ENCODE assay signal across 19 cellular contexts in genomic region chr14:75531256-75531655, GRCh38. TPM values are rescaled to one million over a fixed set of nuclear protein-coding genes. Genes with fewer than 3 reads are reported as not detected.
A peak's percentile ranks its signal among the peaks of the same experiment; 100 is the strongest.
DNase-seq lines count a peak whose midpoint lies in the region; ATAC-seq and TF ChIP-seq lines count a peak whose summit lies in the region.
"Had no signal": no experiment of that assay in that cellular context is flagged by ENCODE, and none has a peak within 500 bp of the region (broad histone marks: within the 10 kb centered on the region; RNA-seq: fewer than 3 reads in every experiment).

No MANE protein-coding gene starts in this region.

- intact Hi-C loops in Right ventricle myocardium inferior (cut with DNase I) (no loop called here), Panc1 (cut with micrococcal nuclease; ENCODE audit: unreplicated experiment) (no loop called here)

- DNase-seq in Right ventricle myocardium inferior (ENCODE audit: missing footprints) (no peak), right atrium auricular region (ENCODE audit: low spot score) (no peak), Panc1 (ENCODE audit: low read depth, low spot score) (peak; percentile 2), choroid plexus epithelial cell (ENCODE audit: low read depth) (peak; percentile 30), type B pancreatic cell (ENCODE audit: extremely low spot score, unreplicated experiment) (peak; percentile 15), NCI-H82 (lab: John Stamatoyannopoulos, UW) (no peak), islet precursor cell (no peak)
- DNase-seq: activated CD4-positive, alpha-beta T cell treated with anti-CD3 and anti-CD28 coated beads, Interleukin-2, amount 10 ng/mL, durations not matched to agents 7 days and 5 days; AML-193; amniotic stem cell; central memory CD4-positive, alpha-beta T cell; effector CD4-positive, alpha-beta T cell; HFFc6; NCI-H1092 treated with DMSO at 0.1 percent for 48 hours; NCI-H524 treated with DMSO at 0.1 percent for 48 hours; pancreas; stimulated activated CD4-positive, alpha-beta T cell treated with anti-CD3 and anti-CD28 coated beads, Interleukin-2, amount 100 ng/mL, for 48 hours; uterus had no signal

- no peaks in the 10 kb centered on the region for H3K27me3 Mint-ChIP-seq in type B pancreatic cell
- H3K27me3 Mint-ChIP-seq: activated CD4-positive, alpha-beta T cell treated with anti-CD3 and anti-CD28 coated beads, Interleukin-2, amount 10 ng/mL, durations not matched to agents 7 days and 5 days had no signal

- H3K4me3 ChIP-seq in right atrium auricular region (no peak overlapping the region), Panc1 (ENCODE audit: low read depth in 2 of 2, low read length in 2 of 2) (no peak overlapping the region), choroid plexus epithelial cell (ENCODE audit: low read depth, low read length) (no peak overlapping the region)
- H3K4me3 ChIP-seq: pancreas, uterus had no signal

- peaks cover 5% of the 10 kb centered on the region for H3K4me1 Mint-ChIP-seq in type B pancreatic cell (ENCODE audit: unreplicated experiment)

- TF ChIP-seq CTCF in right atrium auricular region (IDR thresholded peaks at IDR 0.05) (no peak), Panc1 (IDR thresholded peaks at IDR 0.05) (no peak), choroid plexus epithelial cell (conservative IDR thresholded peaks at IDR 0.05; ENCODE audit: low read depth, low read length) (no peak), type B pancreatic cell (conservative IDR thresholded peaks at IDR 0.05) (no peak)

- no peaks in the 10 kb centered on the region for H3K36me3 Mint-ChIP-seq in type B pancreatic cell

- no TSS peak for BruUV-seq in Panc1 (replicated peaks; lab: Mats Ljungman, UMichigan)

- H3K27ac Mint-ChIP-seq in type B pancreatic cell: no peak overlapping the region
- H3K27ac Mint-ChIP-seq: activated CD4-positive, alpha-beta T cell treated with anti-CD3 and anti-CD28 coated beads, Interleukin-2, amount 10 ng/mL, durations not matched to agents 7 days and 5 days; HFFc6 had no signal

- CTCF ChIA-PET in Panc1 (lab: Charles Lee): no interaction called here

- H3K4me1 ChIP-seq in right atrium auricular region (no peaks in the 10 kb centered on the region), Panc1 (ENCODE audit: control insufficient read depth, insufficient read depth, low read length) (peaks cover 9% of the 10 kb centered on the region)
- H3K4me1 ChIP-seq: pancreas had no signal

- H3K4me3 Mint-ChIP-seq in type B pancreatic cell: no peak overlapping the region
- H3K4me3 Mint-ChIP-seq: activated CD4-positive, alpha-beta T cell treated with anti-CD3 and anti-CD28 coated beads, Interleukin-2, amount 10 ng/mL, durations not matched to agents 7 days and 5 days; HFFc6 had no signal

- in situ Hi-C loops in Panc1 (cut with HindIII; ENCODE audit: low pct_unique_long_range_greater_than_20kb, low sequenced_read_pairs): no loop called here

- H3K27ac ChIP-seq in right atrium auricular region: no peak overlapping the region
- H3K27ac ChIP-seq in Panc1 (ENCODE audit: low read length): no peak overlapping the region
- H3K27ac ChIP-seq: pancreas, uterus had no signal

- H3K36me3 ChIP-seq in right atrium auricular region (no peaks in the 10 kb centered on the region), Panc1 (ENCODE audit: control insufficient read depth, insufficient read depth, low read length) (no peaks in the 10 kb centered on the region)
- H3K36me3 ChIP-seq: pancreas, uterus had no signal

- H3K27me3 ChIP-seq in right atrium auricular region (no peaks in the 10 kb centered on the region), Panc1 (ENCODE audit: control insufficient read depth, insufficient read depth, low read length) (no peaks in the 10 kb centered on the region)
- H3K27me3 ChIP-seq: pancreas, uterus had no signal

- POLR2A ChIA-PET in Panc1 (lab: Charles Lee): no interaction called here

- no peaks in the 10 kb centered on the region for H3K9me3 Mint-ChIP-seq in type B pancreatic cell
- H3K9me3 Mint-ChIP-seq: activated CD4-positive, alpha-beta T cell treated with anti-CD3 and anti-CD28 coated beads, Interleukin-2, amount 10 ng/mL, durations not matched to agents 7 days and 5 days; HFFc6 had no signal

- H3K9me3 ChIP-seq in right atrium auricular region: no peaks in the 10 kb centered on the region
- no peaks in the 10 kb centered on the region for H3K9me3 ChIP-seq in Panc1 (ENCODE audit: control insufficient read depth, insufficient read depth, low read depth, low read length)
- H3K9me3 ChIP-seq: pancreas, uterus had no signal

- ATAC-seq in Right ventricle myocardium inferior (peak; percentile 35), Panc1 (no peak), HG03159 (IDR thresholded peaks at IDR 0.05; ENCODE audit: unreplicated experiment) (no peak)
- ATAC-seq: pancreas had no signal

RNA-seq across cellular contexts. Expression of gene BATF, which starts 9.0 kb away (rescaled TPM):
- total RNA-seq in Right ventricle myocardium inferior (0.84 TPM), right atrium auricular region (1 to 10 TPM; 1.4 to 6.2 TPM), Panc1 (2021; ENCODE audit: unreplicated experiment) (not detected), type B pancreatic cell (ENCODE audit: low replicate concordance) (2.2 and 2.6 TPM in 2 replicates)
- not detected for polyA plus RNA-seq in Panc1 (2012; ENCODE audit: insufficient read length)
- total RNA-seq: HFFc6 had no signal

RNA-seq across cellular contexts. Expression of gene FLVCR2, which starts 47.2 kb away (rescaled TPM):
- 3.4 TPM for total RNA-seq in Right ventricle myocardium inferior
- total RNA-seq in right atrium auricular region: 1 to 10 TPM; 2.2 to 5.5 TPM
- total RNA-seq in Panc1 (2021; ENCODE audit: unreplicated experiment): 9.7 TPM
- polyA plus RNA-seq in Panc1 (2012; ENCODE audit: insufficient read length): 12.7 TPM
- 5.6 and 11.8 TPM in 2 replicates for total RNA-seq in type B pancreatic cell (ENCODE audit: low replicate concordance)

Comparison
In these comparisons a context has a peak if more than half of its experiments do, and no peak if none do; other contexts are left out.
1. DNase-seq: peak in Panc1 (single experiment), choroid plexus epithelial cell (single experiment) and type B pancreatic cell (single experiment); none in Right ventricle myocardium inferior (single experiment), right atrium auricular region (single experiment), NCI-H82 (single experiment) and islet precursor cell (single experiment).